ENCODE assay signal across 29 cellular contexts in genomic region chr5:174227228-174227627, GRCh38.
"Had no signal": no experiment of that assay in that cellular context is flagged by ENCODE, and none has a peak within 500 bp of the region (broad histone marks: within the 10 kb centered on the region; RNA-seq: fewer than 3 reads in every experiment).

No MANE protein-coding gene starts in this region.

- H3K9me3 Mint-ChIP-seq: activated CD4-positive, alpha-beta memory T cell treated with anti-CD3 and anti-CD28 coated beads, Interleukin-2, amount 10 ng/mL, durations not matched to agents 7 days and 5 days; activated CD4-positive, alpha-beta T cell treated with anti-CD3 and anti-CD28 coated beads, Interleukin-2, amount 10 ng/mL, durations not matched to agents 7 days and 5 days; activated naive CD4-positive, alpha-beta T cell treated with anti-CD3 and anti-CD28 coated beads, Interleukin-2, amount 10 ng/mL, durations not matched to agents 7 days and 5 days; activated naive CD4-positive, alpha-beta T cell treated with anti-CD3 and anti-CD28 coated beads, Interleukin-2, amount 50 U/mL, for 72 hours; activated naive CD8-positive, alpha-beta T cell treated with anti-CD3 and anti-CD28 coated beads, Interleukin-2, amount 10 ng/mL, durations not matched to agents 7 days and 5 days; activated T-cell treated with anti-CD3 and anti-CD28 coated beads, Interleukin-2, amount 50 U/mL, for 24 hours; activated T-cell treated with anti-CD3 and anti-CD28 coated beads, Interleukin-2, amount 50 U/mL, for 72 hours; brain had no signal

- H3K36me3 Mint-ChIP-seq: activated naive CD4-positive, alpha-beta T cell treated with anti-CD3 and anti-CD28 coated beads, Interleukin-2, amount 10 ng/mL, durations not matched to agents 7 days and 5 days; activated naive CD4-positive, alpha-beta T cell treated with anti-CD3 and anti-CD28 coated beads, Interleukin-2, amount 50 U/mL, for 72 hours; activated naive CD8-positive, alpha-beta T cell treated with anti-CD3 and anti-CD28 coated beads, Interleukin-2, amount 10 ng/mL, durations not matched to agents 7 days and 5 days; brain had no signal

- H3K27me3 ChIP-seq: ascending aorta, cardiac muscle cell, colonic mucosa, esophagus squamous epithelium had no signal

- H3K27ac Mint-ChIP-seq: activated CD4-positive, alpha-beta memory T cell treated with anti-CD3 and anti-CD28 coated beads, Interleukin-2, amount 10 ng/mL, durations not matched to agents 7 days and 5 days; activated CD4-positive, alpha-beta T cell treated with anti-CD3 and anti-CD28 coated beads, Interleukin-2, amount 10 ng/mL, durations not matched to agents 7 days and 5 days; activated naive CD4-positive, alpha-beta T cell treated with anti-CD3 and anti-CD28 coated beads, Interleukin-2, amount 10 ng/mL, durations not matched to agents 7 days and 5 days; activated naive CD4-positive, alpha-beta T cell treated with anti-CD3 and anti-CD28 coated beads, Interleukin-2, amount 50 U/mL, for 72 hours; activated naive CD8-positive, alpha-beta T cell treated with anti-CD3 and anti-CD28 coated beads, Interleukin-2, amount 10 ng/mL, durations not matched to agents 7 days and 5 days; activated T-cell treated with anti-CD3 and anti-CD28 coated beads, Interleukin-2, amount 50 U/mL, for 24 hours; activated T-cell treated with anti-CD3 and anti-CD28 coated beads, Interleukin-2, amount 50 U/mL, for 72 hours had no signal

- ATAC-seq: activated naive CD4-positive, alpha-beta T cell treated with anti-CD3 and anti-CD28 coated beads, Interleukin-2, amount 50 U/mL, for 72 hours; activated T-cell treated with anti-CD3 and anti-CD28 coated beads, Interleukin-2, amount 50 U/mL, for 72 hours; gastroesophageal sphincter; heart right ventricle had no signal

- DNase-seq: activated CD4-positive, alpha-beta memory T cell treated with anti-CD3 and anti-CD28 coated beads, Interleukin-2, amount 10 ng/mL, durations not matched to agents 7 days and 5 days; activated CD4-positive, alpha-beta T cell treated with anti-CD3 and anti-CD28 coated beads for 1 hour; activated CD4-positive, alpha-beta T cell treated with anti-CD3 and anti-CD28 coated beads for 4 hours; activated CD4-positive, alpha-beta T cell treated with anti-CD3 and anti-CD28 coated beads, Interleukin-2, amount 10 ng/mL, durations not matched to agents 7 days and 5 days; activated CD4-positive, alpha-beta T cell treated with anti-CD3 and anti-CD28 coated beads, Interleukin-2, amount 50 U/mL, for 4 hours; activated CD8-positive, alpha-beta memory T cell treated with anti-CD3 and anti-CD28 coated beads, Interleukin-2, amount 50 U/mL, for 48 hours; activated gamma-delta T cell; activated naive CD4-positive, alpha-beta T cell; activated naive CD4-positive, alpha-beta T cell treated with anti-CD3 and anti-CD28 coated beads, Interleukin-2, amount 10 ng/mL, durations not matched to agents 7 days and 5 days; activated naive CD8-positive, alpha-beta T cell treated with anti-CD3 and anti-CD28 coated beads, Interleukin-2, amount 10 ng/mL, durations not matched to agents 7 days and 5 days; activated T-cell treated with anti-CD3 and anti-CD28 coated beads for 4 hours; activated T-cell treated with anti-CD3 and anti-CD28 coated beads, Interleukin-2, amount 50 U/mL, for 24 hours; activated T-cell treated with anti-CD3 and anti-CD28 coated beads, Interleukin-2, amount 50 U/mL, for 72 hours; central memory CD4-positive, alpha-beta T cell; cerebellar nuclear complex; colonic mucosa; effector CD8-positive, alpha-beta T cell; esophagus squamous epithelium; foreskin melanocyte; heart right ventricle had no signal

- H3K4me3 ChIP-seq: ascending aorta, breast epithelium, cardiac muscle cell, colonic mucosa, esophagus squamous epithelium, gastroesophageal sphincter, heart right ventricle had no signal

- H3K27ac ChIP-seq: ascending aorta, breast epithelium, cardiac muscle cell, colonic mucosa, epithelial cell of prostate, esophagus squamous epithelium, gastroesophageal sphincter, heart right ventricle had no signal

- H3K4me3 Mint-ChIP-seq: activated CD4-positive, alpha-beta memory T cell treated with anti-CD3 and anti-CD28 coated beads, Interleukin-2, amount 10 ng/mL, durations not matched to agents 7 days and 5 days; activated CD4-positive, alpha-beta T cell treated with anti-CD3 and anti-CD28 coated beads, Interleukin-2, amount 10 ng/mL, durations not matched to agents 7 days and 5 days; activated naive CD4-positive, alpha-beta T cell treated with anti-CD3 and anti-CD28 coated beads, Interleukin-2, amount 10 ng/mL, durations not matched to agents 7 days and 5 days; activated naive CD8-positive, alpha-beta T cell treated with anti-CD3 and anti-CD28 coated beads, Interleukin-2, amount 10 ng/mL, durations not matched to agents 7 days and 5 days; activated T-cell treated with anti-CD3 and anti-CD28 coated beads, Interleukin-2, amount 50 U/mL, for 24 hours; activated T-cell treated with anti-CD3 and anti-CD28 coated beads, Interleukin-2, amount 50 U/mL, for 72 hours; brain had no signal

- H3K36me3 ChIP-seq: ascending aorta, breast epithelium, cardiac muscle cell, colonic mucosa, esophagus squamous epithelium, gastroesophageal sphincter, heart right ventricle had no signal

- FAIRE-seq: endometrium, endothelial cell of umbilical vein had no signal

- H3K4me1 ChIP-seq: ascending aorta, breast epithelium, colonic mucosa, esophagus squamous epithelium, gastroesophageal sphincter had no signal

- H3K27me3 Mint-ChIP-seq: activated CD4-positive, alpha-beta memory T cell treated with anti-CD3 and anti-CD28 coated beads, Interleukin-2, amount 10 ng/mL, durations not matched to agents 7 days and 5 days had no signal

- H3K9me3 ChIP-seq: ascending aorta, breast epithelium, colonic mucosa, esophagus squamous epithelium, gastroesophageal sphincter, heart right ventricle had no signal

- H3K4me1 Mint-ChIP-seq: activated CD4-positive, alpha-beta memory T cell treated with anti-CD3 and anti-CD28 coated beads, Interleukin-2, amount 10 ng/mL, durations not matched to agents 7 days and 5 days; activated CD4-positive, alpha-beta T cell treated with anti-CD3 and anti-CD28 coated beads, Interleukin-2, amount 10 ng/mL, durations not matched to agents 7 days and 5 days; activated naive CD4-positive, alpha-beta T cell treated with anti-CD3 and anti-CD28 coated beads, Interleukin-2, amount 10 ng/mL, durations not matched to agents 7 days and 5 days; activated naive CD8-positive, alpha-beta T cell treated with anti-CD3 and anti-CD28 coated beads, Interleukin-2, amount 10 ng/mL, durations not matched to agents 7 days and 5 days had no signal
